In genomic region chr3:198147989-198148388, GRCh38 we compare ENCODE assay signal across 1 cellular context.
A peak's percentile ranks its signal among the peaks of the same experiment; 100 is the strongest.
TF ChIP-seq lines count a peak whose summit lies in the region.

No MANE protein-coding gene starts in this region.

TF ChIP-seq in HepG2, 621 proteins besides CTCF, POLR2A, EP300 and RAD21:
- TF ChIP-seq, protein P1, sequence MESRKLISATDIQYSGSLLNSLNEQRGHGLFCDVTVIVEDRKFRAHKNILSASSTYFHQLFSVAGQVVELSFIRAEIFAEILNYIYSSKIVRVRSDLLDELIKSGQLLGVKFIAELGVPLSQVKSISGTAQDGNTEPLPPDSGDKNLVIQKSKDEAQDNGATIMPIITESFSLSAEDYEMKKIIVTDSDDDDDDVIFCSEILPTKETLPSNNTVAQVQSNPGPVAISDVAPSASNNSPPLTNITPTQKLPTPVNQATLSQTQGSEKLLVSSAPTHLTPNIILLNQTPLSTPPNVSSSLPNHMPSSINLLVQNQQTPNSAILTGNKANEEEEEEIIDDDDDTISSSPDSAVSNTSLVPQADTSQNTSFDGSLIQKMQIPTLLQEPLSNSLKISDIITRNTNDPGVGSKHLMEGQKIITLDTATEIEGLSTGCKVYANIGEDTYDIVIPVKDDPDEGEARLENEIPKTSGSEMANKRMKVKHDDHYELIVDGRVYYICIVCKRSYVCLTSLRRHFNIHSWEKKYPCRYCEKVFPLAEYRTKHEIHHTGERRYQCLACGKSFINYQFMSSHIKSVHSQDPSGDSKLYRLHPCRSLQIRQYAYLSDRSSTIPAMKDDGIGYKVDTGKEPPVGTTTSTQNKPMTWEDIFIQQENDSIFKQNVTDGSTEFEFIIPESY (CRISPR knock-in tag; IDR thresholded peaks at IDR 0.05): peak; percentile 36; the same call in 1 of the 2 replicates
- peak; percentile 19; the same call in 1 of the 2 replicates for TF ChIP-seq STAG1 (CRISPR knock-in tag; IDR thresholded peaks at IDR 0.05)
